18 cellular contexts compared by ENCODE assay signal in genomic region chr3:53239800-53240199, GRCh38. TPM values are rescaled to one million over a fixed set of nuclear protein-coding genes. Genes with fewer than 3 reads are reported as not detected.
DNase-seq lines count a peak whose midpoint lies in the region; ATAC-seq and TF ChIP-seq lines count a peak whose summit lies in the region.
"Had no signal": no experiment of that assay in that cellular context is flagged by ENCODE, and none has a peak within 500 bp of the region (broad histone marks: within the 10 kb centered on the region; RNA-seq: fewer than 3 reads in every experiment).

No MANE protein-coding gene starts in this region.

- no peak for TF ChIP-seq POLR2A in upper lobe of left lung (IDR thresholded peaks at IDR 0.05)

- no peak overlapping the region for H2BK5ac ChIP-seq in mesenchymal stem cell (ENCODE audit: low read depth, low read length, poor library complexity, severe bottlenecking)

- no peak for DNase-seq in activated naive CD8-positive, alpha-beta T cell treated with anti-CD3 and anti-CD28 coated beads, Interleukin-2, amount 10 ng/mL, durations not matched to agents 7 days and 5 days
- DNase-seq in activated naive CD8-positive, alpha-beta T cell treated with anti-CD3 and anti-CD28 coated beads, Interleukin-2, amount 50 U/mL, for 24 hours = no peak
- DNase-seq in adipocyte (ENCODE audit: low read depth) = no peak
- DNase-seq in mesenchymal stem cell = no peak
- peak in 1 of 2 donors; percentile 78 for DNase-seq in upper lobe of left lung
- DNase-seq in NCI-H146 (lab: John Stamatoyannopoulos, UW) = no peak
- DNase-seq: activated CD8-positive, alpha-beta memory T cell treated with anti-CD3 and anti-CD28 coated beads, Interleukin-2, amount 50 U/mL, for 4 hours; central memory CD4-positive, alpha-beta T cell; GF-D8; NCI-H1048; NCI-H82; RPMI8226; stimulated activated CD4-positive, alpha-beta T cell treated with anti-CD3 and anti-CD28 coated beads, Interleukin-4, amount 100 ng/mL, for 4 hours; T-helper 2 cell had no signal

- H3K9me3 ChIP-seq in adipocyte (ENCODE audit: control insufficient read depth, low read length) (no peaks in the 10 kb centered on the region), mesenchymal stem cell (ENCODE audit: control insufficient read depth, low read length) (no peaks in the 10 kb centered on the region), upper lobe of left lung (no peaks in the 10 kb centered on the region)

- H2BK12ac ChIP-seq in mesenchymal stem cell (ENCODE audit: low read length in 2 of 2) = no peak overlapping the region

- no peak for TF ChIP-seq EP300 in upper lobe of left lung (IDR thresholded peaks at IDR 0.05)

- no peak overlapping the region for H4K91ac ChIP-seq in mesenchymal stem cell (ENCODE audit: low read length)

- TF ChIP-seq CTCF in upper lobe of left lung (IDR thresholded peaks at IDR 0.05) = no peak

- no peak overlapping the region for H2AFZ ChIP-seq in mesenchymal stem cell (ENCODE audit: low read depth, low read length)

- POLR2A ChIA-PET in activated naive CD8-positive, alpha-beta T cell treated with anti-CD3 and anti-CD28 coated beads, Interleukin-2, amount 10 ng/mL, durations not matched to agents 7 days and 5 days (lab: Charles Lee) = no interaction called here

- peak overlapping the region; percentile 59 for H2AK5ac ChIP-seq in mesenchymal stem cell (ENCODE audit: low read length, severe bottlenecking)

- H3K9me3 Mint-ChIP-seq in activated naive CD8-positive, alpha-beta T cell treated with anti-CD3 and anti-CD28 coated beads, Interleukin-2, amount 10 ng/mL, durations not matched to agents 7 days and 5 days = no peaks in the 10 kb centered on the region
- no peaks in the 10 kb centered on the region for H3K9me3 Mint-ChIP-seq in activated naive CD8-positive, alpha-beta T cell treated with anti-CD3 and anti-CD28 coated beads, Interleukin-2, amount 50 U/mL, for 24 hours
- H3K9me3 Mint-ChIP-seq: type B pancreatic cell had no signal

- no peak overlapping the region for H4K8ac ChIP-seq in mesenchymal stem cell (ENCODE audit: low read length)

- no peak for ATAC-seq in activated naive CD8-positive, alpha-beta T cell treated with anti-CD3 and anti-CD28 coated beads, Interleukin-2, amount 10 ng/mL, durations not matched to agents 7 days and 5 days (ENCODE audit: low read depth)
- ATAC-seq in activated naive CD8-positive, alpha-beta T cell treated with anti-CD3 and anti-CD28 coated beads, Interleukin-2, amount 50 U/mL, for 24 hours = no peak
- ATAC-seq in upper lobe of left lung (ENCODE audit: low FRiP score in 2 of 2) (no peak), GM21576 (IDR thresholded peaks at IDR 0.05; ENCODE audit: unreplicated experiment) (no peak), GM19397 (IDR thresholded peaks at IDR 0.05; ENCODE audit: unreplicated experiment) (no peak)

- no peaks in the 10 kb centered on the region for H3K27me3 Mint-ChIP-seq in activated naive CD8-positive, alpha-beta T cell treated with anti-CD3 and anti-CD28 coated beads, Interleukin-2, amount 10 ng/mL, durations not matched to agents 7 days and 5 days
- no peaks in the 10 kb centered on the region for H3K27me3 Mint-ChIP-seq in activated naive CD8-positive, alpha-beta T cell treated with anti-CD3 and anti-CD28 coated beads, Interleukin-2, amount 50 U/mL, for 24 hours
- H3K27me3 Mint-ChIP-seq: activated naive CD8-positive, alpha-beta T cell; type B pancreatic cell had no signal

- H3K27me3 ChIP-seq in adipocyte (replicated peaks; ENCODE audit: control insufficient read depth, insufficient read depth, low read length) (no peaks in the 10 kb centered on the region), mesenchymal stem cell (ENCODE audit: control insufficient read depth in 1 of 2, insufficient read depth in 1 of 2, low read length in 2 of 2) (no peaks in the 10 kb centered on the region), upper lobe of left lung (no peaks in the 10 kb centered on the region)

- 100% methylated on average over 4 of the region's 5 CpGs for WGBS in mesenchymal stem cell
- WGBS in upper lobe of left lung, 2 donors = 60 to 80% methylated on average over 4 to 5 of the region's 5 CpGs

- no peak overlapping the region for H3K14ac ChIP-seq in mesenchymal stem cell (ENCODE audit: low read length in 2 of 2)

- no peak overlapping the region for H3K4me3 Mint-ChIP-seq in activated naive CD8-positive, alpha-beta T cell treated with anti-CD3 and anti-CD28 coated beads, Interleukin-2, amount 10 ng/mL, durations not matched to agents 7 days and 5 days
- no peak overlapping the region for H3K4me3 Mint-ChIP-seq in activated naive CD8-positive, alpha-beta T cell treated with anti-CD3 and anti-CD28 coated beads, Interleukin-2, amount 50 U/mL, for 24 hours
- H3K4me3 Mint-ChIP-seq: activated naive CD8-positive, alpha-beta T cell; type B pancreatic cell had no signal

- no peak overlapping the region for H2BK15ac ChIP-seq in mesenchymal stem cell (ENCODE audit: low read depth, poor library complexity, severe bottlenecking)

- H3K79me1 ChIP-seq in mesenchymal stem cell (replicated peaks; ENCODE audit: low read length, poor library complexity, severe bottlenecking) = peaks cover 1% of the 10 kb centered on the region

- H3K36me3 ChIP-seq in adipocyte (ENCODE audit: control insufficient read depth, insufficient read depth, low read length, severe bottlenecking) (peaks cover 85% of the 10 kb centered on the region), mesenchymal stem cell (ENCODE audit: control insufficient read depth in 1 of 2, insufficient read depth in 2 of 2, low read depth in 1 of 2, low read length in 2 of 2) (peaks cover 76 to 79% of the 10 kb centered on the region in 2 experiments), upper lobe of left lung (peaks cover 5 to 64% (median 55%) of the 10 kb centered on the region in 4 donors)

- H3K4me2 ChIP-seq in mesenchymal stem cell (ENCODE audit: low read length, poor library complexity, severe bottlenecking) = no peak overlapping the region

- H3K27ac Mint-ChIP-seq in activated naive CD8-positive, alpha-beta T cell treated with anti-CD3 and anti-CD28 coated beads, Interleukin-2, amount 10 ng/mL, durations not matched to agents 7 days and 5 days = peak overlapping the region; percentile 6
- no peak overlapping the region for H3K27ac Mint-ChIP-seq in activated naive CD8-positive, alpha-beta T cell treated with anti-CD3 and anti-CD28 coated beads, Interleukin-2, amount 50 U/mL, for 24 hours
- H3K27ac Mint-ChIP-seq: activated naive CD8-positive, alpha-beta T cell; type B pancreatic cell had no signal

- peaks cover 7% of the 10 kb centered on the region for H3K36me3 Mint-ChIP-seq in activated naive CD8-positive, alpha-beta T cell treated with anti-CD3 and anti-CD28 coated beads, Interleukin-2, amount 10 ng/mL, durations not matched to agents 7 days and 5 days
- peaks cover 20% of the 10 kb centered on the region for H3K36me3 Mint-ChIP-seq in activated naive CD8-positive, alpha-beta T cell treated with anti-CD3 and anti-CD28 coated beads, Interleukin-2, amount 50 U/mL, for 24 hours (ENCODE audit: low read depth)

- H3K4ac ChIP-seq in mesenchymal stem cell (ENCODE audit: low read depth in 1 of 2, low read length in 2 of 2) = no peak overlapping the region

- H3K27ac ChIP-seq in mesenchymal stem cell (ENCODE audit: low read length, poor library complexity, severe bottlenecking) = peak overlapping the region; percentile 98
- peak overlapping the region; percentile 40 to 86 (median 73) for H3K27ac ChIP-seq in upper lobe of left lung

- H3K18ac ChIP-seq in mesenchymal stem cell (ENCODE audit: low read depth in 1 of 2, low read length in 2 of 2) = no peak overlapping the region

- H3K4me1 ChIP-seq in adipocyte (ENCODE audit: control insufficient read depth, insufficient read depth, low read length) = peaks cover 80% of the 10 kb centered on the region
- H3K4me1 ChIP-seq in mesenchymal stem cell (ENCODE audit: control insufficient read depth, insufficient read depth, low read depth, low read length) = peaks cover 74% of the 10 kb centered on the region
- H3K4me1 ChIP-seq in upper lobe of left lung = peaks cover 37 to 93% (median 83%) of the 10 kb centered on the region in 4 donors

- peaks cover 16% of the 10 kb centered on the region for H3K4me1 Mint-ChIP-seq in activated naive CD8-positive, alpha-beta T cell treated with anti-CD3 and anti-CD28 coated beads, Interleukin-2, amount 10 ng/mL, durations not matched to agents 7 days and 5 days
- H3K4me1 Mint-ChIP-seq in activated naive CD8-positive, alpha-beta T cell treated with anti-CD3 and anti-CD28 coated beads, Interleukin-2, amount 50 U/mL, for 24 hours = peaks cover 3% of the 10 kb centered on the region

- no peak overlapping the region for H2BK120ac ChIP-seq in mesenchymal stem cell (ENCODE audit: low read depth, low read length)

- no peak overlapping the region for H3K4me3 ChIP-seq in adipocyte (ENCODE audit: low read length)
- H3K4me3 ChIP-seq in mesenchymal stem cell (ENCODE audit: insufficient read depth in 1 of 2, low read depth in 1 of 2, low read length in 2 of 2) = no peak overlapping the region
- no peak overlapping the region for H3K4me3 ChIP-seq in upper lobe of left lung

- H3K9ac ChIP-seq in adipocyte (ENCODE audit: low read length) = peak overlapping the region; percentile 11
- peak overlapping the region; percentile 23 for H3K9ac ChIP-seq in mesenchymal stem cell (ENCODE audit: low read length)

- H3K23ac ChIP-seq in mesenchymal stem cell (ENCODE audit: low read length in 2 of 2) = no peak overlapping the region

RNA-seq across cellular contexts. Expression of gene TKT, which starts 16.0 kb away (rescaled TPM):
- total RNA-seq in activated naive CD8-positive, alpha-beta T cell treated with anti-CD3 and anti-CD28 coated beads, Interleukin-2, amount 10 ng/mL, durations not matched to agents 7 days and 5 days = 100 to 1,000 TPM; 204 to 210 TPM
- 359 TPM for polyA plus RNA-seq in mesenchymal stem cell (2013, experiment 1 of 2)
- 363 TPM for polyA plus RNA-seq in mesenchymal stem cell (2013, experiment 2 of 2)
- total RNA-seq in upper lobe of left lung = 100 to 1,000 TPM; 402 to 605 (median 482) TPM
